In the genomic region with DNA sequence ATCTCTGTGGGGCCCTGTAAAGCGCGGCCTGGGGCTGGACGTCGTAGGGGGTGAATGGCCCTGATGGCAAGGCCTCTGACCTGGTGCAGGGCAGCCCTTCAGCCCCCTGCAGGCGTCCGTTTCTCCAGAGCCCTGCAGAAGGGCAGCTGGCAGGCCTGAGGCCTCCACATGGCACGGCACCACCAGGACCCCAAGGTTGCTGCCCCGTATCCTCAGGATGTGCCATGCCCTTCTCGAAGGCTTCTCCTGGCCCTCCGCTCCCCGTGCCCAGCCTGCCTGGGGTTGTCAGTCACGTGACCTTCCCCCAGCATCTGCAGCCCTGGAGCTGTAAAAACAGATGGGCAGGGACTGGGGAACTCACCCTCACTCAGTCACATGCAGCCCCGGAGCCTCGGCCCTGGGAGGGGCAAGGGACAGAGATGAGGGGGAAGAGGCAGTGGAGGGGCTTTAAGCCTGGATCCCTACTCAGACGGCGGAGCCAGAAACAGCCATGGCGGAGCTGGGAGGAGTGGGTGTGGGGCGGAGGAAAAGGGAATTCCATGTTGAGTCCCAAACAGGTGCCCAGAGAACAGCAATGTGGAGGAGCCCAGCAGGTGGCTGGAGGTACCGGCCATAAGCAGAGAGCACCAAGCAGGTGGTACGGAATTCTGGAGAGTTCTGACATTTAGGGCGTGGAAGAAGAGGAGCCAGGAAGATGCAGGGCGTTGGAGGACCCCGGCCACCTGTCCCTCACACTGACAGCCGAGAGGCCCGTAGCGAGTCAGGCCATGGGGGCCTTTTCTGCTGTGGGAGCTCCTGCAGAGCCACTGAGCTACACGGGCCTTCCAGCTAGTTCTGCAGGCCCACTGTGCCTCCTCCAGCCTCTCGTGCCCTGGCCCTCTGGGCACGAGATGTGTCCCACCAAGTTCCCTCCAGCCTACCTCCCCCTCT, we compare ENCODE assay signal across 2 cellular contexts.
TF ChIP-seq lines count a peak whose summit lies in the region.

No MANE protein-coding gene starts in this region.

TF ChIP-seq in SK-N-SH, 30 proteins besides CTCF, POLR2A, EP300 and RAD21 (continued from another document):
- TF ChIP-seq FOXJ3 (CRISPR knock-in tag; IDR thresholded peaks at IDR 0.05) (no peak), JUND (IDR thresholded peaks at IDR 0.05) (no peak), RCOR1 (IDR thresholded peaks at IDR 0.05; ENCODE audit: low read length) (no peak), POLR2AphosphoS5 (IDR thresholded peaks at IDR 0.05; ENCODE audit: low read depth, low read length) (no peak), FOXM1 (IDR thresholded peaks at IDR 0.05; ENCODE audit: low read depth) (no peak), ELF1 (IDR thresholded peaks at IDR 0.05) (no peak), FOSL2 (IDR thresholded peaks at IDR 0.05; ENCODE audit: borderline replicate concordance, low read depth) (no peak), SIN3A (IDR thresholded peaks at IDR 0.05; ENCODE audit: borderline replicate concordance, low read depth, low read length) (no peak), EZH2phosphoT487 (IDR thresholded peaks at IDR 0.05; ENCODE audit: borderline replicate concordance, low read depth) (no peak), TCF12 (IDR thresholded peaks at IDR 0.05) (no peak), YY1 (IDR thresholded peaks at IDR 0.05; ENCODE audit: low read depth) (no peak), NFIC (IDR thresholded peaks at IDR 0.05; ENCODE audit: borderline replicate concordance) (no peak), NRF1 (IDR thresholded peaks at IDR 0.05; ENCODE audit: low read depth, low read length) (no peak), TAF1 (IDR thresholded peaks at IDR 0.05; ENCODE audit: borderline replicate concordance, low read depth, low read length) (no peak)
- TF ChIP-seq, protein P1, sequence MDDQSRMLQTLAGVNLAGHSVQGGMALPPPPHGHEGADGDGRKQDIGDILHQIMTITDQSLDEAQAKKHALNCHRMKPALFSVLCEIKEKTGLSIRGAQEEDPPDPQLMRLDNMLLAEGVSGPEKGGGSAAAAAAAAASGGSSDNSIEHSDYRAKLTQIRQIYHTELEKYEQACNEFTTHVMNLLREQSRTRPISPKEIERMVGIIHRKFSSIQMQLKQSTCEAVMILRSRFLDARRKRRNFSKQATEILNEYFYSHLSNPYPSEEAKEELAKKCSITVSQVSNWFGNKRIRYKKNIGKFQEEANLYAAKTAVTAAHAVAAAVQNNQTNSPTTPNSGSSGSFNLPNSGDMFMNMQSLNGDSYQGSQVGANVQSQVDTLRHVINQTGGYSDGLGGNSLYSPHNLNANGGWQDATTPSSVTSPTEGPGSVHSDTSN (IDR thresholded peaks at IDR 0.05), result no peak
- TF ChIP-seq, protein P2, sequence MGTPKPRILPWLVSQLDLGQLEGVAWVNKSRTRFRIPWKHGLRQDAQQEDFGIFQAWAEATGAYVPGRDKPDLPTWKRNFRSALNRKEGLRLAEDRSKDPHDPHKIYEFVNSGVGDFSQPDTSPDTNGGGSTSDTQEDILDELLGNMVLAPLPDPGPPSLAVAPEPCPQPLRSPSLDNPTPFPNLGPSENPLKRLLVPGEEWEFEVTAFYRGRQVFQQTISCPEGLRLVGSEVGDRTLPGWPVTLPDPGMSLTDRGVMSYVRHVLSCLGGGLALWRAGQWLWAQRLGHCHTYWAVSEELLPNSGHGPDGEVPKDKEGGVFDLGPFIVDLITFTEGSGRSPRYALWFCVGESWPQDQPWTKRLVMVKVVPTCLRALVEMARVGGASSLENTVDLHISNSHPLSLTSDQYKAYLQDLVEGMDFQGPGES (IDR thresholded peaks at IDR 0.05; ENCODE audit: low read depth, low read length), result no peak
- TF ChIP-seq, protein P3, sequence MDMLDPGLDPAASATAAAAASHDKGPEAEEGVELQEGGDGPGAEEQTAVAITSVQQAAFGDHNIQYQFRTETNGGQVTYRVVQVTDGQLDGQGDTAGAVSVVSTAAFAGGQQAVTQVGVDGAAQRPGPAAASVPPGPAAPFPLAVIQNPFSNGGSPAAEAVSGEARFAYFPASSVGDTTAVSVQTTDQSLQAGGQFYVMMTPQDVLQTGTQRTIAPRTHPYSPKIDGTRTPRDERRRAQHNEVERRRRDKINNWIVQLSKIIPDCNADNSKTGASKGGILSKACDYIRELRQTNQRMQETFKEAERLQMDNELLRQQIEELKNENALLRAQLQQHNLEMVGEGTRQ (IDR thresholded peaks at IDR 0.05; ENCODE audit: borderline replicate concordance, low read depth, low read length), result no peak

TF ChIP-seq in SK-N-SH treated with all-trans-retinoic acid at 6 μM for 48 hours, 23 proteins besides CTCF, POLR2A, EP300 and RAD21 (continued from another document):
- TF ChIP-seq, protein P4, sequence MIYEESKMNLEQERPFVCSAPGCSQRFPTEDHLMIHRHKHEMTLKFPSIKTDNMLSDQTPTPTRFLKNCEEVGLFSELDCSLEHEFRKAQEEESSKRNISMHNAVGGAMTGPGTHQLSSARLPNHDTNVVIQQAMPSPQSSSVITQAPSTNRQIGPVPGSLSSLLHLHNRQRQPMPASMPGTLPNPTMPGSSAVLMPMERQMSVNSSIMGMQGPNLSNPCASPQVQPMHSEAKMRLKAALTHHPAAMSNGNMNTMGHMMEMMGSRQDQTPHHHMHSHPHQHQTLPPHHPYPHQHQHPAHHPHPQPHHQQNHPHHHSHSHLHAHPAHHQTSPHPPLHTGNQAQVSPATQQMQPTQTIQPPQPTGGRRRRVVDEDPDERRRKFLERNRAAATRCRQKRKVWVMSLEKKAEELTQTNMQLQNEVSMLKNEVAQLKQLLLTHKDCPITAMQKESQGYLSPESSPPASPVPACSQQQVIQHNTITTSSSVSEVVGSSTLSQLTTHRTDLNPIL (CRISPR knock-in tag; IDR thresholded peaks at IDR 0.05; ENCODE audit: low read depth), result no peak
- TF ChIP-seq, protein P5, sequence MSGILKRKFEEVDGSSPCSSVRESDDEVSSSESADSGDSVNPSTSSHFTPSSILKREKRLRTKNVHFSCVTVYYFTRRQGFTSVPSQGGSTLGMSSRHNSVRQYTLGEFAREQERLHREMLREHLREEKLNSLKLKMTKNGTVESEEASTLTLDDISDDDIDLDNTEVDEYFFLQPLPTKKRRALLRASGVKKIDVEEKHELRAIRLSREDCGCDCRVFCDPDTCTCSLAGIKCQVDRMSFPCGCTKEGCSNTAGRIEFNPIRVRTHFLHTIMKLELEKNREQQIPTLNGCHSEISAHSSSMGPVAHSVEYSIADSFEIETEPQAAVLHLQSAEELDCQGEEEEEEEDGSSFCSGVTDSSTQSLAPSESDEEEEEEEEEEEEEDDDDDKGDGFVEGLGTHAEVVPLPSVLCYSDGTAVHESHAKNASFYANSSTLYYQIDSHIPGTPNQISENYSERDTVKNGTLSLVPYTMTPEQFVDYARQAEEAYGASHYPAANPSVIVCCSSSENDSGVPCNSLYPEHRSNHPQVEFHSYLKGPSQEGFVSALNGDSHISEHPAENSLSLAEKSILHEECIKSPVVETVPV (CRISPR knock-in tag; IDR thresholded peaks at IDR 0.05), result no peak
- TF ChIP-seq, protein P6, sequence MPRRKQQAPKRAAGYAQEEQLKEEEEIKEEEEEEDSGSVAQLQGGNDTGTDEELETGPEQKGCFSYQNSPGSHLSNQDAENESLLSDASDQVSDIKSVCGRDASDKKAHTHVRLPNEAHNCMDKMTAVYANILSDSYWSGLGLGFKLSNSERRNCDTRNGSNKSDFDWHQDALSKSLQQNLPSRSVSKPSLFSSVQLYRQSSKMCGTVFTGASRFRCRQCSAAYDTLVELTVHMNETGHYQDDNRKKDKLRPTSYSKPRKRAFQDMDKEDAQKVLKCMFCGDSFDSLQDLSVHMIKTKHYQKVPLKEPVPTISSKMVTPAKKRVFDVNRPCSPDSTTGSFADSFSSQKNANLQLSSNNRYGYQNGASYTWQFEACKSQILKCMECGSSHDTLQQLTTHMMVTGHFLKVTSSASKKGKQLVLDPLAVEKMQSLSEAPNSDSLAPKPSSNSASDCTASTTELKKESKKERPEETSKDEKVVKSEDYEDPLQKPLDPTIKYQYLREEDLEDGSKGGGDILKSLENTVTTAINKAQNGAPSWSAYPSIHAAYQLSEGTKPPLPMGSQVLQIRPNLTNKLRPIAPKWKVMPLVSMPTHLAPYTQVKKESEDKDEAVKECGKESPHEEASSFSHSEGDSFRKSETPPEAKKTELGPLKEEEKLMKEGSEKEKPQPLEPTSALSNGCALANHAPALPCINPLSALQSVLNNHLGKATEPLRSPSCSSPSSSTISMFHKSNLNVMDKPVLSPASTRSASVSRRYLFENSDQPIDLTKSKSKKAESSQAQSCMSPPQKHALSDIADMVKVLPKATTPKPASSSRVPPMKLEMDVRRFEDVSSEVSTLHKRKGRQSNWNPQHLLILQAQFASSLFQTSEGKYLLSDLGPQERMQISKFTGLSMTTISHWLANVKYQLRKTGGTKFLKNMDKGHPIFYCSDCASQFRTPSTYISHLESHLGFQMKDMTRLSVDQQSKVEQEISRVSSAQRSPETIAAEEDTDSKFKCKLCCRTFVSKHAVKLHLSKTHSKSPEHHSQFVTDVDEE (CRISPR knock-in tag; IDR thresholded peaks at IDR 0.05), result no peak
- TF ChIP-seq BACH2 (CRISPR knock-in tag; IDR thresholded peaks at IDR 0.05; ENCODE audit: borderline replicate concordance), result no peak
- TF ChIP-seq PPARA (CRISPR knock-in tag; IDR thresholded peaks at IDR 0.05; ENCODE audit: borderline replicate concordance), result no peak
- no peak for TF ChIP-seq ISL1 (CRISPR knock-in tag; IDR thresholded peaks at IDR 0.05)
- no peak for TF ChIP-seq ESRRG (CRISPR knock-in tag; IDR thresholded peaks at IDR 0.05)
- TF ChIP-seq, protein P7, sequence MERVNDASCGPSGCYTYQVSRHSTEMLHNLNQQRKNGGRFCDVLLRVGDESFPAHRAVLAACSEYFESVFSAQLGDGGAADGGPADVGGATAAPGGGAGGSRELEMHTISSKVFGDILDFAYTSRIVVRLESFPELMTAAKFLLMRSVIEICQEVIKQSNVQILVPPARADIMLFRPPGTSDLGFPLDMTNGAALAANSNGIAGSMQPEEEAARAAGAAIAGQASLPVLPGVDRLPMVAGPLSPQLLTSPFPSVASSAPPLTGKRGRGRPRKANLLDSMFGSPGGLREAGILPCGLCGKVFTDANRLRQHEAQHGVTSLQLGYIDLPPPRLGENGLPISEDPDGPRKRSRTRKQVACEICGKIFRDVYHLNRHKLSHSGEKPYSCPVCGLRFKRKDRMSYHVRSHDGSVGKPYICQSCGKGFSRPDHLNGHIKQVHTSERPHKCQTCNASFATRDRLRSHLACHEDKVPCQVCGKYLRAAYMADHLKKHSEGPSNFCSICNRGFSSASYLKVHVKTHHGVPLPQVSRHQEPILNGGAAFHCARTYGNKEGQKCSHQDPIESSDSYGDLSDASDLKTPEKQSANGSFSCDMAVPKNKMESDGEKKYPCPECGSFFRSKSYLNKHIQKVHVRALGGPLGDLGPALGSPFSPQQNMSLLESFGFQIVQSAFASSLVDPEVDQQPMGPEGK (CRISPR knock-in tag; IDR thresholded peaks at IDR 0.05; ENCODE audit: borderline replicate concordance), result no peak
- TF ChIP-seq ARNTL (CRISPR knock-in tag; IDR thresholded peaks at IDR 0.05; ENCODE audit: borderline replicate concordance, low read depth), result no peak
- no peak for TF ChIP-seq ZNF70 (CRISPR knock-in tag; IDR thresholded peaks at IDR 0.05)
TF ChIP-seq in SK-N-SH treated with all-trans-retinoic acid at 6 μM for 48 hours: peak in this region for 0.
